8 cellular contexts compared by ENCODE assay signal in genomic region chr17:43900183-43900857, GRCh38. TPM values are rescaled to one million over a fixed set of nuclear protein-coding genes. Genes with fewer than 3 reads are reported as not detected.
DNase-seq lines count a peak whose midpoint lies in the region; ATAC-seq and TF ChIP-seq lines count a peak whose summit lies in the region.

No MANE protein-coding gene starts in this region.

- H3K27me3 ChIP-seq in adipocyte (replicated peaks; ENCODE audit: control insufficient read depth, insufficient read depth, low read length) (no peaks in the 10 kb centered on the region), heart right ventricle (peaks cover 0 to 3% (median 0%) of the 10 kb centered on the region in 7 donors), trophoblast cell (ENCODE audit: insufficient read depth, low read length) (no peaks in the 10 kb centered on the region), tibial artery (no peaks in the 10 kb centered on the region)

- no peak overlapping the region for H2AK5ac ChIP-seq in trophoblast cell (ENCODE audit: low read length)

- no peaks in the 10 kb centered on the region for H3K79me2 ChIP-seq in trophoblast cell (ENCODE audit: control insufficient read depth, insufficient read depth, low read length, poor library complexity)

- H2BK5ac ChIP-seq in trophoblast cell (ENCODE audit: low read depth, low read length, poor library complexity): no peak overlapping the region

- no peak overlapping the region for H2BK120ac ChIP-seq in trophoblast cell (ENCODE audit: insufficient read depth, low read length, poor library complexity)

- H4K12ac ChIP-seq in trophoblast cell (ENCODE audit: low read depth, low read length): no peak overlapping the region

- no peak overlapping the region for H3K23ac ChIP-seq in trophoblast cell (ENCODE audit: low read length)

- no peak overlapping the region for H3K14ac ChIP-seq in trophoblast cell (ENCODE audit: low read length)

- intact Hi-C loops in heart right ventricle (cut with DNase I): no loop called here
- intact Hi-C loops in tibial artery (cut with DNase I; ENCODE audit: low total_unique reads): no loop called here

- H3K27ac ChIP-seq in heart right ventricle (no peak overlapping the region), trophoblast cell (ENCODE audit: low read depth, low read length) (no peak overlapping the region), tibial artery (no peak overlapping the region)

- no peak for DNase-seq in AG09309 (ENCODE audit: low read depth)
- peak; percentile 65 for DNase-seq in NCI-H1436 treated with DMSO at 0.1 percent for 48 hours (lab: John Stamatoyannopoulos, UW)
- DNase-seq in T-helper 1 cell: peak; percentile 60 to 80 (median 71)
- peak; percentile 95 for DNase-seq in adipocyte (ENCODE audit: low read depth)
- DNase-seq in heart right ventricle: peak; percentile 89 to 91
- DNase-seq in trophoblast cell: peak; percentile 80 to 89
- DNase-seq in tibial artery: peak; percentile 69 to 87

- no peaks in the 10 kb centered on the region for H3K36me3 ChIP-seq in adipocyte (ENCODE audit: control insufficient read depth, insufficient read depth, low read length, severe bottlenecking)
- peaks cover 0 to 38% (median 0%) of the 10 kb centered on the region in 9 donors for H3K36me3 ChIP-seq in heart right ventricle
- no peaks in the 10 kb centered on the region for H3K36me3 ChIP-seq in trophoblast cell (ENCODE audit: control insufficient read depth in 1 of 2, insufficient read depth in 2 of 2, low read length in 2 of 2)
- peaks cover 0 to 11% (median 8%) of the 10 kb centered on the region in 3 donors for H3K36me3 ChIP-seq in tibial artery

- peak overlapping the region; percentile 56 for H2AFZ ChIP-seq in trophoblast cell (ENCODE audit: insufficient read depth, low read length, poor library complexity)

- H3K18ac ChIP-seq in trophoblast cell (ENCODE audit: low read length): no peak overlapping the region

- H3K9ac ChIP-seq in adipocyte (ENCODE audit: low read length) (peak overlapping the region; percentile 57), trophoblast cell (ENCODE audit: low read length) (peak overlapping the region; percentile 31)

- H3K9me3 ChIP-seq in adipocyte (ENCODE audit: control insufficient read depth, low read length) (no peaks in the 10 kb centered on the region), heart right ventricle (no peaks in the 10 kb centered on the region), trophoblast cell (ENCODE audit: insufficient read depth, low read depth, low read length) (peaks cover 3% of the 10 kb centered on the region), tibial artery (no peaks in the 10 kb centered on the region)

- no peak overlapping the region for H3K4ac ChIP-seq in trophoblast cell (ENCODE audit: low read depth, low read length)

- no peak for TF ChIP-seq CTCF in AG09309 (IDR thresholded peaks at IDR 0.05; ENCODE audit: control insufficient read depth, insufficient read depth, low read depth, low read length, missing control alignments)
- no peak for TF ChIP-seq CTCF in heart right ventricle (IDR thresholded peaks at IDR 0.05)
- TF ChIP-seq CTCF in tibial artery (IDR thresholded peaks at IDR 0.05): no peak

- peaks cover 6% of the 10 kb centered on the region for H3K4me1 ChIP-seq in adipocyte (ENCODE audit: control insufficient read depth, insufficient read depth, low read length)
- H3K4me1 ChIP-seq in heart right ventricle: peaks cover 0 to 25% (median 18%) of the 10 kb centered on the region in 9 donors
- H3K4me1 ChIP-seq in trophoblast cell (ENCODE audit: control insufficient read depth in 1 of 2, insufficient read depth in 2 of 2, low read length in 2 of 2): peaks cover 3 to 13% of the 10 kb centered on the region in 2 experiments
- peaks cover 0 to 22% (median 16%) of the 10 kb centered on the region in 4 donors for H3K4me1 ChIP-seq in tibial artery

- H3K4me2 ChIP-seq in trophoblast cell (ENCODE audit: low read length): peak overlapping the region; percentile 88

- no peak overlapping the region for H4K91ac ChIP-seq in trophoblast cell (ENCODE audit: low read depth, low read length)

- 1 to 3% methylated on average over 31 of the region's 31 CpGs for WGBS in heart right ventricle, 2 donors
- no CpG with 5 or more reads among the region's 31 CpGs for WGBS in trophoblast cell (ENCODE audit: extremely low coverage, insufficient coverage, insufficient read length)

- H4K8ac ChIP-seq in trophoblast cell (ENCODE audit: low read depth, low read length): peak overlapping the region; percentile 47

- H3K79me1 ChIP-seq in trophoblast cell (ENCODE audit: low read length): no peaks in the 10 kb centered on the region

- no peak overlapping the region for H2BK12ac ChIP-seq in trophoblast cell (ENCODE audit: low read length)

- peak; percentile 70 for ATAC-seq in GM21381 (IDR thresholded peaks at IDR 0.05; ENCODE audit: unreplicated experiment)
- peak; percentile 90 to 98 (median 97) for ATAC-seq in heart right ventricle

- peak overlapping the region; percentile 31 for H3K4me3 ChIP-seq in AG09309 (ENCODE audit: control insufficient read depth, low read depth, low read length)
- H3K4me3 ChIP-seq in adipocyte (ENCODE audit: low read length): peak overlapping the region; percentile 80
- H3K4me3 ChIP-seq in heart right ventricle: peak overlapping the region; percentile 25 to 61 (median 50)
- H3K4me3 ChIP-seq in trophoblast cell (ENCODE audit: low read depth, low read length): peak overlapping the region; percentile 63
- H3K4me3 ChIP-seq in tibial artery: peak overlapping the region; percentile 39 to 47

RNA-seq across cellular contexts. Expression of gene MPP2, which starts 7.0 kb away (rescaled TPM):
- 10 to 100 TPM in 8 of 10 donors, 1 to 10 TPM in 2; 9.1 to 20.7 (median 14.1) TPM for total RNA-seq in heart right ventricle
- 1 to 10 TPM; 5.0 to 5.4 TPM for polyA plus RNA-seq in heart right ventricle
- polyA plus RNA-seq in trophoblast cell (2013): 0.88 and 0.96 TPM in 2 replicates

RNA-seq across cellular contexts. Expression of gene PPY, which starts 42.0 kb away (rescaled TPM):
- total RNA-seq in heart right ventricle: not detected
- not detected for polyA plus RNA-seq in heart right ventricle
- polyA plus RNA-seq in trophoblast cell (2013): 1.1 and 1.3 TPM in 2 replicates

RNA-seq across cellular contexts. Expression of gene CD300LG, which starts 53.3 kb away (rescaled TPM):
- 10 to 100 TPM in 7 of 10 donors, 1 to 10 TPM in 3; 3.8 to 70.9 (median 12.7) TPM for total RNA-seq in heart right ventricle
- polyA plus RNA-seq in heart right ventricle: 10 to 100 TPM; 30.0 to 34.3 TPM
- polyA plus RNA-seq in trophoblast cell (2013): not detected in 2 replicates

RNA-seq across cellular contexts. Expression of gene PYY, which starts 53.4 kb away (rescaled TPM):
- not detected for total RNA-seq in heart right ventricle
- polyA plus RNA-seq in heart right ventricle: under 1 TPM in 1 of 2 donors, not detected in 1; 0.06 TPM
- 0.07 TPM in 1 of 2 replicates, not detected in the other for polyA plus RNA-seq in trophoblast cell (2013)
